ENCODE assay signal across 1 cellular context in genomic region chr16:85460983-85461813, GRCh38.
TF ChIP-seq lines count a peak whose summit lies in the region.

No MANE protein-coding gene starts in this region.

TF ChIP-seq in H1, 55 proteins besides CTCF, POLR2A, EP300 and RAD21 (continued from another document):
- TF ChIP-seq CHD7 (IDR thresholded peaks at IDR 0.05; ENCODE audit: insufficient replicate concordance, low read length) (no peak), USF2 (IDR thresholded peaks at IDR 0.05; ENCODE audit: low read length) (no peak), RXRA (IDR thresholded peaks at IDR 0.05; ENCODE audit: insufficient read depth, low read depth, low read length) (no peak)
